21 cellular contexts compared by ENCODE assay signal in genomic region chr2:9250091-9250490, GRCh38. TPM values are rescaled to one million over a fixed set of nuclear protein-coding genes. Genes with fewer than 3 reads are reported as not detected.
DNase-seq lines count a peak whose midpoint lies in the region; ATAC-seq and TF ChIP-seq lines count a peak whose summit lies in the region.
"Had no signal": no experiment of that assay in that cellular context is flagged by ENCODE, and none has a peak within 500 bp of the region (broad histone marks: within the 10 kb centered on the region; RNA-seq: fewer than 3 reads in every experiment).

No MANE protein-coding gene starts in this region.

- CTCF ChIA-PET in SK-N-SH (lab: Yijun Ruan, JAX): interaction anchor here (0.7 to 4.3 kb wide), 3 partner anchors 44 to 108 kb away, joined by 3 to 26 read pairs (median 13); partner anchors contain the start of gene ASAP2

- no peak overlapping the region for H3K4me3 ChIP-seq in HFF-Myc (replicated peaks; ENCODE audit: low read depth, low read length)
- H3K4me3 ChIP-seq in SK-N-SH (ENCODE audit: low read depth in 2 of 2, low read length in 1 of 2): no peak overlapping the region
- no peak overlapping the region for H3K4me3 ChIP-seq in fibroblast of lung (replicated peaks in 1 of 4; ENCODE audit: control extremely low read depth in 1 of 4, insufficient read depth in 1 of 4, low read depth in 3 of 4, low read length in 4 of 4)
- H3K4me3 ChIP-seq in skeletal muscle satellite cell (ENCODE audit: low read length): peak overlapping the region; percentile 10
- H3K4me3 ChIP-seq: pancreas, sigmoid colon had no signal

- H4K20me1 ChIP-seq in SK-N-SH (ENCODE audit: insufficient read depth) (no peaks in the 10 kb centered on the region), fibroblast of lung (ENCODE audit: control insufficient read depth, extremely low read depth, insufficient read depth, low read length) (no peaks in the 10 kb centered on the region)

- H3K4me2 ChIP-seq in SK-N-SH: peak overlapping the region; percentile 62
- H3K4me2 ChIP-seq in fibroblast of lung (ENCODE audit: extremely low read depth, insufficient read depth, low read length): peak overlapping the region; percentile 32
- peak overlapping the region; percentile 53 for H3K4me2 ChIP-seq in skeletal muscle satellite cell (ENCODE audit: low read length)

- H3K9me2 ChIP-seq in SK-N-SH: no peaks in the 10 kb centered on the region

- POLR2A ChIA-PET in SK-N-SH (lab: Yijun Ruan, JAX): no interaction called here

- H3K4me1 ChIP-seq in SK-N-SH (ENCODE audit: control insufficient read depth in 1 of 2, insufficient read depth in 2 of 2, low read depth in 1 of 2, low read length in 1 of 2) (peaks cover 71 to 72% of the 10 kb centered on the region in 2 experiments), fibroblast of lung (ENCODE audit: control insufficient read depth, extremely low read depth, insufficient read depth, low read length) (peaks cover 16% of the 10 kb centered on the region), skeletal muscle satellite cell (ENCODE audit: control insufficient read depth, insufficient read depth, low read length) (peaks cover 75% of the 10 kb centered on the region)

- H3K9me3 Mint-ChIP-seq in stimulated activated memory B cell treated with anti-CD40 and anti-IgM and Interleukin-4, amounts not matched to agents 10 μg/mL and 1 μg/mL and 100 μg/mL, for 72 hours: no peaks in the 10 kb centered on the region
- H3K9me3 Mint-ChIP-seq in T-helper 2 cell treated with Interferon-gamma antibody and Interleukin-4, amounts not matched to agents 5 μg/mL and 100 μg/mL, for 36 hours: no peaks in the 10 kb centered on the region

- H3K36me3 ChIP-seq in SK-N-SH (replicated peaks in 1 of 2; ENCODE audit: control insufficient read depth in 1 of 2, insufficient read depth in 2 of 2, low read length in 1 of 2) (peaks cover 0 to 6% of the 10 kb centered on the region in 2 experiments), fibroblast of lung (ENCODE audit: control insufficient read depth, insufficient read depth, low read length) (no peaks in the 10 kb centered on the region), skeletal muscle satellite cell (ENCODE audit: insufficient read depth, low read length) (peaks cover 10% of the 10 kb centered on the region)
- H3K36me3 ChIP-seq: pancreas, sigmoid colon, WERI-Rb-1 had no signal

- H3K27me3 ChIP-seq in SK-N-SH (ENCODE audit: insufficient read depth) (no peaks in the 10 kb centered on the region), fibroblast of lung (ENCODE audit: control insufficient read depth, insufficient read depth, low read length) (no peaks in the 10 kb centered on the region), skeletal muscle satellite cell (ENCODE audit: control insufficient read depth, insufficient read depth, low read length) (no peaks in the 10 kb centered on the region)
- H3K27me3 ChIP-seq: pancreas, sigmoid colon had no signal

- H3K9ac ChIP-seq in SK-N-SH (peak overlapping the region; percentile 57), fibroblast of lung (ENCODE audit: insufficient read depth, low read length) (no peak overlapping the region), skeletal muscle satellite cell (ENCODE audit: low read depth, low read length) (peak overlapping the region; percentile 77)

- peaks cover 30% of the 10 kb centered on the region for H3F3A ChIP-seq in SK-N-SH (replicated peaks; ENCODE audit: insufficient read depth)

- no peaks in the 10 kb centered on the region for H3K9me3 ChIP-seq in SK-N-SH
- H3K9me3 ChIP-seq in fibroblast of lung (ENCODE audit: control insufficient read depth, insufficient read depth, low read depth, low read length): no peaks in the 10 kb centered on the region
- no peaks in the 10 kb centered on the region for H3K9me3 ChIP-seq in skeletal muscle satellite cell (replicated peaks; ENCODE audit: low read length)
- H3K9me3 ChIP-seq: pancreas, sigmoid colon had no signal

- peaks cover 40% of the 10 kb centered on the region for H3K27me3 Mint-ChIP-seq in stimulated activated memory B cell treated with anti-CD40 and anti-IgM and Interleukin-4, amounts not matched to agents 10 μg/mL and 1 μg/mL and 100 μg/mL, for 72 hours
- peaks cover 8% of the 10 kb centered on the region for H3K27me3 Mint-ChIP-seq in T-helper 2 cell treated with Interferon-gamma antibody and Interleukin-4, amounts not matched to agents 5 μg/mL and 100 μg/mL, for 36 hours (ENCODE audit: low read depth)
- H3K27me3 Mint-ChIP-seq: type B pancreatic cell had no signal

- TF ChIP-seq CTCF in HFF-Myc (IDR thresholded peaks at IDR 0.05; ENCODE audit: low read depth, low read length, missing control alignments) (no peak), SK-N-SH (IDR thresholded peaks at IDR 0.05) (no peak), fibroblast of lung (conservative IDR thresholded peaks at IDR 0.05 in 1 of 2, IDR thresholded peaks at IDR 0.05 in 1 of 2; ENCODE audit: low read depth in 1 of 2, low read length in 2 of 2) (no peak)

- no peaks in the 10 kb centered on the region for H3K4me1 Mint-ChIP-seq in stimulated activated memory B cell treated with anti-CD40 and anti-IgM and Interleukin-4, amounts not matched to agents 10 μg/mL and 1 μg/mL and 100 μg/mL, for 72 hours
- H3K4me1 Mint-ChIP-seq in T-helper 2 cell treated with Interferon-gamma antibody and Interleukin-4, amounts not matched to agents 5 μg/mL and 100 μg/mL, for 36 hours (ENCODE audit: low read depth): no peaks in the 10 kb centered on the region

- H3K79me2 ChIP-seq in SK-N-SH (ENCODE audit: insufficient read depth) (peaks cover 99% of the 10 kb centered on the region), fibroblast of lung (ENCODE audit: control insufficient read depth, insufficient read depth, low read length) (peaks cover 61% of the 10 kb centered on the region)

- H3K27ac ChIP-seq in SK-N-SH (ENCODE audit: low read depth in 2 of 2, low read length in 1 of 2) (peak overlapping the region; percentile 89 to 100), fibroblast of lung (ENCODE audit: insufficient read depth, low read length) (peak overlapping the region; percentile 52)
- H3K27ac ChIP-seq: C4-2B, pancreas, WERI-Rb-1 had no signal

- no peaks in the 10 kb centered on the region for H3K36me3 Mint-ChIP-seq in stimulated activated memory B cell treated with anti-CD40 and anti-IgM and Interleukin-4, amounts not matched to agents 10 μg/mL and 1 μg/mL and 100 μg/mL, for 72 hours
- no peaks in the 10 kb centered on the region for H3K36me3 Mint-ChIP-seq in T-helper 2 cell treated with Interferon-gamma antibody and Interleukin-4, amounts not matched to agents 5 μg/mL and 100 μg/mL, for 36 hours (ENCODE audit: low read depth)

- no peak for TF ChIP-seq RAD21 in SK-N-SH (IDR thresholded peaks at IDR 0.05; ENCODE audit: low read length)

- H2AFZ ChIP-seq in SK-N-SH (ENCODE audit: low read depth) (no peak overlapping the region), fibroblast of lung (ENCODE audit: low read length) (no peak overlapping the region)

- DNase-seq in HFF-Myc (ENCODE audit: extremely low read depth, low read depth) (peak; percentile 48), SK-N-SH (no peak), fibroblast of lung (ENCODE audit: low read depth in 2 of 2) (no peak)
- no peak for DNase-seq in T-helper 2 cell treated with Interferon-gamma antibody and Interleukin-4, amounts not matched to agents 5 μg/mL and 100 μg/mL, for 36 hours (ENCODE audit: low spot score)
- DNase-seq: activated gamma-delta T cell; anterior cingulate cortex; DMS153; kidney; midbrain; NCI-H2029 treated with DMSO at 0.1 percent for 48 hours; NCI-H510A; pancreas; sigmoid colon; stimulated activated CD4-positive, alpha-beta T cell treated with anti-CD3 and anti-CD28 coated beads, Interleukin-4, amount 100 ng/mL, for 24 hours; WERI-Rb-1 had no signal

- WGBS in SK-N-SH (ENCODE audit: low lambda C conversion rate): 83% methylated on average over 4 of the region's 4 CpGs

- no peak overlapping the region for H3K27ac Mint-ChIP-seq in stimulated activated memory B cell treated with anti-CD40 and anti-IgM and Interleukin-4, amounts not matched to agents 10 μg/mL and 1 μg/mL and 100 μg/mL, for 72 hours
- no peak overlapping the region for H3K27ac Mint-ChIP-seq in T-helper 2 cell treated with Interferon-gamma antibody and Interleukin-4, amounts not matched to agents 5 μg/mL and 100 μg/mL, for 36 hours

- TF ChIP-seq EP300 in SK-N-SH (IDR thresholded peaks at IDR 0.05; ENCODE audit: borderline replicate concordance in 1 of 2, low read depth in 1 of 2, low read length in 1 of 2): no peak

- no peak overlapping the region for H3K4me3 Mint-ChIP-seq in stimulated activated memory B cell treated with anti-CD40 and anti-IgM and Interleukin-4, amounts not matched to agents 10 μg/mL and 1 μg/mL and 100 μg/mL, for 72 hours
- H3K4me3 Mint-ChIP-seq in T-helper 2 cell treated with Interferon-gamma antibody and Interleukin-4, amounts not matched to agents 5 μg/mL and 100 μg/mL, for 36 hours: no peak overlapping the region

- ATAC-seq in GM21576 (IDR thresholded peaks at IDR 0.05; ENCODE audit: unreplicated experiment) (no peak), HG03457 (IDR thresholded peaks at IDR 0.05; ENCODE audit: unreplicated experiment) (no peak)
- no peak for ATAC-seq in stimulated activated memory B cell treated with anti-CD40 and anti-IgM and Interleukin-4, amounts not matched to agents 10 μg/mL and 1 μg/mL and 100 μg/mL, for 72 hours
- ATAC-seq: pancreas had no signal

TF ChIP-seq in SK-N-SH, 30 proteins besides CTCF, POLR2A, EP300 and RAD21:
- TF ChIP-seq TCF12 (IDR thresholded peaks at IDR 0.05): peak; percentile 43; the same call in 1 of the 2 replicates
- no peak for TF ChIP-seq IRF3 (IDR thresholded peaks at IDR 0.05; ENCODE audit: low read depth, low read length)
- TF ChIP-seq JUND (IDR thresholded peaks at IDR 0.05): no peak
TF ChIP-seq in SK-N-SH: peak in this region for 1.

RNA-seq across cellular contexts. Expression of gene ASAP2, which starts 43.5 kb away (rescaled TPM):
- polyA plus RNA-seq in SK-N-SH (2012; rRNA removed): 37.9 and 41.4 TPM in 2 replicates
- 46.4 and 46.7 TPM in 2 replicates for polyA plus RNA-seq in SK-N-SH (2012; cell fraction: cytosol; rRNA removed)
- polyA plus RNA-seq in SK-N-SH (2012; cell fraction: nucleus; rRNA removed): 60.7 and 79.4 TPM in 2 replicates
- total RNA-seq in fibroblast of lung: 16.4 and 19.2 TPM in 2 replicates
- 19.9 and 24.0 TPM in 2 replicates for polyA plus RNA-seq in fibroblast of lung
- 10.2 and 11.4 TPM in 2 replicates for polyA plus RNA-seq in fibroblast of lung (2012)
- 10.2 and 14.3 TPM in 2 replicates for polyA minus RNA-seq in fibroblast of lung (ENCODE audit: low replicate concordance)
- 43.7 and 51.2 TPM in 2 replicates for total RNA-seq in skeletal muscle satellite cell (2012; rRNA removed)
